Comparison of ENCODE assay signal across 25 cellular contexts in the genomic region with DNA sequence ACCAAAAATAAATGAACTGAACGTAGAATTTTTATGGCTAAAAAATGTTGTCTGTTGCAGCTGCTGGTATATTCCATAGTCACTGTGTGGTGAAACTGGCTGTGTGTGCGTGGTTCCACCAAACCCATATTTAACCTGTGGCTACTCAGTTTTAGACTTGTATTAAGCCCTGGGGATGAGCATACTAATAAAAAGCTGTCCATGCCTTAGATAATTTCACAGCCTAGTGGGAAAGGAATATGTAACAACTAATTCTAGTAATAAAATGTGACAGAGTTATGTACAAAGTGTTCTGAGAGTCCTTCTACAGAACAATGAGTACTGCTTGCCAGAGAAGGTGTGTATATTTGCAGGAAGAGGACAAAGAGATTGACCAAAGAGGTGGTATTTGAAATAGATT.
"Had no signal": no experiment of that assay in that cellular context is flagged by ENCODE, and none has a peak within 500 bp of the region (broad histone marks: within the 10 kb centered on the region; RNA-seq: fewer than 3 reads in every experiment).

No MANE protein-coding gene starts in this region.

- DNase-seq: activated CD4-positive, alpha-beta T cell treated with anti-CD3 and anti-CD28 coated beads for 48 hours; activated CD4-positive, alpha-beta T cell treated with anti-CD3 and anti-CD28 coated beads, Interleukin-2, amount 50 U/mL, for 4 hours; activated CD4-positive, CD25-positive, alpha-beta regulatory T cell treated with anti-CD3 and anti-CD28 coated beads, Interleukin-2, amount 50 U/mL, for 72 hours; activated CD8-positive, alpha-beta memory T cell treated with anti-CD3 and anti-CD28 coated beads, Interleukin-2, amount 50 U/mL, for 48 hours; activated CD8-positive, alpha-beta T cell treated with anti-CD3 and anti-CD28 coated beads, Interleukin-2, amount 10 ng/mL, durations not matched to agents 7 days and 5 days; activated effector memory CD4-positive, alpha-beta T cell treated with Interleukin-2 at 50 U/mL for 16 hours; activated naive CD4-positive, alpha-beta T cell; activated naive CD8-positive, alpha-beta T cell treated with anti-CD3 and anti-CD28 coated beads, Interleukin-2, amount 50 U/mL, for 24 hours; activated T-cell treated with anti-CD3 and anti-CD28 coated beads, Interleukin-2, amount 50 U/mL, for 1 hour; amniotic stem cell; body of pancreas; central memory CD4-positive, alpha-beta T cell; NCI-H1436 treated with DMSO at 0.1 percent for 48 hours; NCI-H187; NCI-H2081; NCI-H2171; NCI-H2227 treated with DMSO at 0.1 percent for 48 hours; NCI-H510A; Peyer's patch; Right ventricle myocardium superior; SJCRH30 had no signal

- H3K36me3 ChIP-seq: ascending aorta, Peyer's patch, SJCRH30 had no signal

- H3K9me3 ChIP-seq: ascending aorta, body of pancreas, Peyer's patch, SJCRH30 had no signal

- H3K27me3 ChIP-seq: ascending aorta, body of pancreas, Peyer's patch, SJCRH30 had no signal

- ATAC-seq: activated CD8-positive, alpha-beta T cell treated with anti-CD3 and anti-CD28 coated beads, Interleukin-2, amount 10 ng/mL, durations not matched to agents 7 days and 5 days; activated naive CD4-positive, alpha-beta T cell treated with anti-CD3 and anti-CD28 coated beads, Interleukin-2, amount 50 U/mL, for 72 hours; activated naive CD8-positive, alpha-beta T cell treated with anti-CD3 and anti-CD28 coated beads, Interleukin-2, amount 50 U/mL, for 24 hours; body of pancreas; WTC11 had no signal

- H3K27ac ChIP-seq: ascending aorta, body of pancreas, Peyer's patch, RWPE1, SJCRH30 had no signal

- H3K4me1 ChIP-seq: ascending aorta, body of pancreas, Peyer's patch, SJCRH30 had no signal

- H3K4me3 ChIP-seq: ascending aorta, body of pancreas, Peyer's patch, SJCRH30 had no signal
